Comparison of ENCODE assay signal across 1 cellular context in the genomic region with DNA sequence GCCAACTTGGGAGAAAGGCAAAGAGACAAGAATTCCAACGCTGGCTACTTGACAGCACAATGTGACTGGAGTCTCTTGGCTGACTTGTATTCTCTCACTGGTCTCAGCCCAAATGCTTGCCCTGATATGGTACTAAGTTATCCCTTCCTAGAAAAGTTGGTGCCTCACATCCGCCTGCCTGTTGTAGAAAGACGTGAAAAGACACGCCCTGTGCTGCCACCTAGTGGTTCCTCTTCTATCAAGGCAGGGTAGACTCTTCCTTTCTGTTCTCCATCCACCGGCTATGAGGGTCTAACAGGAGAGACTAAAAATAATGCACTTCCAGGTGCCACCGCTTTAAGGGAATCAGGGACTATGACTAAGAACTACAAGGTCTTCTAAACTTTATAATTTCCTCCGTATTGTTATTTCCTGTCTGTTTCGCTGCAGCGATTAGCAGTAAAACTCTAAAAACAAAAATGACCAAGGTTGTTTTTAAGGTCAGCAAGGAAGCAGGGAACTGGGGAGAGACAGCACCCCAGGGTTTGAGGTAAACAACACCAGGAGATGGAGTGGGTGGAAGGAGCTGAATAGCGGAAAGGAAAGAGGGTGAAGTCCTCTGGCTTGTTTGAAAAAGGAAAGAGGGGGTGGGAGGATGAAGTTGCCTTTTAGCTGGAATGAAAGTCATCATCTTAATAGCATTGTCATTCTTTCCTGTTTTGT.
TF ChIP-seq lines count a peak whose summit lies in the region.

No MANE protein-coding gene starts in this region.

TF ChIP-seq in K562, 482 proteins besides CTCF, POLR2A, EP300 and RAD21 (continued from another document and continues in another):
- TF ChIP-seq, protein P1, sequence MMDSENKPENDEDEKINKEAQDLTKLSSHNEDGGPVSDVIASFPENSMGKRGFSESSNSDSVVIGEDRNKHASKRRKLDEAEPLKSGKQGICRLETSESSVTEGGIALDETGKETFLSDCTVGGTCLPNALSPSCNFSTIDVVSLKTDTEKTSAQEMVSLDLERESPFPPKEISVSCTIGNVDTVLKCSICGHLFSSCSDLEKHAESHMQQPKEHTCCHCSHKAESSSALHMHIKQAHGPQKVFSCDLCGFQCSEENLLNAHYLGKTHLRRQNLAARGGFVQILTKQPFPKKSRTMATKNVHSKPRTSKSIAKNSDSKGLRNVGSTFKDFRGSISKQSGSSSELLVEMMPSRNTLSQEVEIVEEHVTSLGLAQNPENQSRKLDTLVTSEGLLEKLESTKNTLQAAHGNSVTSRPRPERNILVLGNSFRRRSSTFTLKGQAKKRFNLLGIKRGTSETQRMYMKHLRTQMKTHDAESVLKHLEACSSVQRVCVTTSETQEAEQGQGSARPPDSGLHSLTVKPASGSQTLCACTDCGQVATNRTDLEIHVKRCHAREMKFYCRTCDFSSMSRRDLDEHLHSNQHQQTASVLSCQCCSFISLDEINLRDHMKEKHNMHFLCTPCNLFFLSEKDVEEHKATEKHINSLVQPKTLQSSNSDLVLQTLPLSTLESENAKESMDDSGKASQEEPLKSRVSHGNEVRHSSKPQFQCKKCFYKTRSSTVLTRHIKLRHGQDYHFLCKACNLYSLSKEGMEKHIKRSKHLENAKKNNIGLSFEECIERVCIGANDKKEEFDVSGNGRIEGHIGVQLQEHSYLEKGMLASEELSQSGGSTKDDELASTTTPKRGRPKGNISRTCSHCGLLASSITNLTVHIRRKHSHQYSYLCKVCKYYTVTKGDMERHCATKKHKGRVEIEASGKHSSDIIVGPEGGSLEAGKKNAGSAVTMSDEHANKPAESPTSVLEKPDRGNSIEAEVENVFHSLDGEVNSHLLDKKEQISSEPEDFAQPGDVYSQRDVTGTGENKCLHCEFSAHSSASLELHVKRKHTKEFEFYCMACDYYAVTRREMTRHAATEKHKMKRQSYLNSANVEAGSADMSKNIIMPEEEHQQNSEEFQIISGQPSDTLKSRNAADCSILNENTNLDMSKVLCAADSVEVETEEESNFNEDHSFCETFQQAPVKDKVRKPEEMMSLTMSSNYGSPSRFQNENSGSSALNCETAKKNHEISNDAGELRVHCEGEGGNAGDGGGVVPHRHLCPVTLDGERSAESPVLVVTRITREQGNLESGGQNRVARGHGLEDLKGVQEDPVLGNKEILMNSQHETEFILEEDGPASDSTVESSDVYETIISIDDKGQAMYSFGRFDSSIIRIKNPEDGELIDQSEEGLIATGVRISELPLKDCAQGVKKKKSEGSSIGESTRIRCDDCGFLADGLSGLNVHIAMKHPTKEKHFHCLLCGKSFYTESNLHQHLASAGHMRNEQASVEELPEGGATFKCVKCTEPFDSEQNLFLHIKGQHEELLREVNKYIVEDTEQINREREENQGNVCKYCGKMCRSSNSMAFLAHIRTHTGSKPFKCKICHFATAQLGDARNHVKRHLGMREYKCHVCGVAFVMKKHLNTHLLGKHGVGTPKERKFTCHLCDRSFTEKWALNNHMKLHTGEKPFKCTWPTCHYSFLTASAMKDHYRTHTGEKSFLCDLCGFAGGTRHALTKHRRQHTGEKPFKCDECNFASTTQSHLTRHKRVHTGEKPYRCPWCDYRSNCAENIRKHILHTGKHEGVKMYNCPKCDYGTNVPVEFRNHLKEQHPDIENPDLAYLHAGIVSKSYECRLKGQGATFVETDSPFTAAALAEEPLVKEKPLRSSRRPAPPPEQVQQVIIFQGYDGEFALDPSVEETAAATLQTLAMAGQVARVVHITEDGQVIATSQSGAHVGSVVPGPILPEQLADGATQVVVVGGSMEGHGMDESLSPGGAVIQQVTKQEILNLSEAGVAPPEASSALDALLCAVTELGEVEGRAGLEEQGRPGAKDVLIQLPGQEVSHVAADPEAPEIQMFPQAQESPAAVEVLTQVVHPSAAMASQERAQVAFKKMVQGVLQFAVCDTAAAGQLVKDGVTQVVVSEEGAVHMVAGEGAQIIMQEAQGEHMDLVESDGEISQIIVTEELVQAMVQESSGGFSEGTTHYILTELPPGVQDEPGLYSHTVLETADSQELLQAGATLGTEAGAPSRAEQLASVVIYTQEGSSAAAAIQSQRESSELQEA (IDR thresholded peaks at IDR 0.05; ENCODE audit: low read depth): no peak
- TF ChIP-seq, protein P2, sequence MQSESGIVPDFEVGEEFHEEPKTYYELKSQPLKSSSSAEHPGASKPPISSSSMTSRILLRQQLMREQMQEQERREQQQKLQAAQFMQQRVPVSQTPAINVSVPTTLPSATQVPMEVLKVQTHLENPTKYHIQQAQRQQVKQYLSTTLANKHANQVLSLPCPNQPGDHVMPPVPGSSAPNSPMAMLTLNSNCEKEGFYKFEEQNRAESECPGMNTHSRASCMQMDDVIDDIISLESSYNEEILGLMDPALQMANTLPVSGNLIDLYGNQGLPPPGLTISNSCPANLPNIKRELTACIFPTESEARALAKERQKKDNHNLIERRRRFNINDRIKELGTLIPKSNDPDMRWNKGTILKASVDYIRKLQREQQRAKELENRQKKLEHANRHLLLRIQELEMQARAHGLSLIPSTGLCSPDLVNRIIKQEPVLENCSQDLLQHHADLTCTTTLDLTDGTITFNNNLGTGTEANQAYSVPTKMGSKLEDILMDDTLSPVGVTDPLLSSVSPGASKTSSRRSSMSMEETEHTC (IDR thresholded peaks at IDR 0.05): no peak
- TF ChIP-seq SMC3 (conservative IDR thresholded peaks at IDR 0.05; ENCODE audit: insufficient read depth, low read depth, low read length) (peak; percentile 84), EGR1 (conservative IDR thresholded peaks at IDR 0.05) (no peak), STAG1 (CRISPR knock-in tag; IDR thresholded peaks at IDR 0.05; ENCODE audit: borderline replicate concordance) (peak; percentile 56; the same call in 1 of the 2 replicates), MCM3 (IDR thresholded peaks at IDR 0.05) (no peak), SRF (CRISPR knock-in tag; IDR thresholded peaks at IDR 0.05) (peak in 1 of 2 experiments; percentile 88; a peak in 1 of 4 replicates), STAT5A (IDR thresholded peaks at IDR 0.05; ENCODE audit: borderline replicate concordance, low read length) (0 out of 2 replicates have a peak, but pooled peaks have one; percentile 9), MYC (IDR thresholded peaks at IDR 0.05; ENCODE audit: low read depth, low read length) (peak; percentile 22; the same call in 1 of the 2 replicates), MYC (CRISPR knock-in tag; IDR thresholded peaks at IDR 0.05; ENCODE audit: borderline replicate concordance, low read depth) (no peak), CXXC5 (CRISPR knock-in tag; IDR thresholded peaks at IDR 0.05) (0 out of 2 replicates have a peak, but pooled peaks have one; percentile 41), JUN (IDR thresholded peaks at IDR 0.05; ENCODE audit: borderline replicate concordance, low read depth, low read length) (0 out of 2 replicates have a peak, but pooled peaks have one; percentile 7), JUN (CRISPR knock-in tag; IDR thresholded peaks at IDR 0.05; ENCODE audit: borderline replicate concordance) (no peak), HIVEP1 (CRISPR knock-in tag; IDR thresholded peaks at IDR 0.05) (no peak), BRCA1 (IDR thresholded peaks at IDR 0.05) (no peak), BRCA1 (CRISPR knock-in tag; IDR thresholded peaks at IDR 0.05) (no peak), RCOR1 (IDR thresholded peaks at IDR 0.05; ENCODE audit: borderline replicate concordance in 1 of 2, low read depth in 2 of 2, low read length in 2 of 2) (peak in 1 of 2 experiments; percentile 56; a peak in 1 of 4 replicates), KLF10 (CRISPR knock-in tag; IDR thresholded peaks at IDR 0.05) (no peak), ZNF586 (CRISPR knock-in tag; conservative IDR thresholded peaks at IDR 0.05) (no peak), ATF1 (CRISPR knock-in tag; IDR thresholded peaks at IDR 0.05) (no peak), ATF1 (tag; IDR thresholded peaks at IDR 0.05) (0 out of 2 replicates have a peak, but pooled peaks have one; percentile 28), KAT2B (IDR thresholded peaks at IDR 0.05; ENCODE audit: low read depth, low read length) (no peak), C11orf30 (IDR thresholded peaks at IDR 0.05; ENCODE audit: low read depth) (no peak), ETV5 (CRISPR knock-in tag; IDR thresholded peaks at IDR 0.05; ENCODE audit: low read depth) (peak; percentile 77)
- TF ChIP-seq, protein P3, sequence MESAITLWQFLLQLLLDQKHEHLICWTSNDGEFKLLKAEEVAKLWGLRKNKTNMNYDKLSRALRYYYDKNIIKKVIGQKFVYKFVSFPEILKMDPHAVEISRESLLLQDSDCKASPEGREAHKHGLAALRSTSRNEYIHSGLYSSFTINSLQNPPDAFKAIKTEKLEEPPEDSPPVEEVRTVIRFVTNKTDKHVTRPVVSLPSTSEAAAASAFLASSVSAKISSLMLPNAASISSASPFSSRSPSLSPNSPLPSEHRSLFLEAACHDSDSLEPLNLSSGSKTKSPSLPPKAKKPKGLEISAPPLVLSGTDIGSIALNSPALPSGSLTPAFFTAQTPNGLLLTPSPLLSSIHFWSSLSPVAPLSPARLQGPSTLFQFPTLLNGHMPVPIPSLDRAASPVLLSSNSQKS (CRISPR knock-in tag; IDR thresholded peaks at IDR 0.05): no peak
- TF ChIP-seq, protein P4, sequence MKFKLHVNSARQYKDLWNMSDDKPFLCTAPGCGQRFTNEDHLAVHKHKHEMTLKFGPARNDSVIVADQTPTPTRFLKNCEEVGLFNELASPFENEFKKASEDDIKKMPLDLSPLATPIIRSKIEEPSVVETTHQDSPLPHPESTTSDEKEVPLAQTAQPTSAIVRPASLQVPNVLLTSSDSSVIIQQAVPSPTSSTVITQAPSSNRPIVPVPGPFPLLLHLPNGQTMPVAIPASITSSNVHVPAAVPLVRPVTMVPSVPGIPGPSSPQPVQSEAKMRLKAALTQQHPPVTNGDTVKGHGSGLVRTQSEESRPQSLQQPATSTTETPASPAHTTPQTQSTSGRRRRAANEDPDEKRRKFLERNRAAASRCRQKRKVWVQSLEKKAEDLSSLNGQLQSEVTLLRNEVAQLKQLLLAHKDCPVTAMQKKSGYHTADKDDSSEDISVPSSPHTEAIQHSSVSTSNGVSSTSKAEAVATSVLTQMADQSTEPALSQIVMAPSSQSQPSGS (CRISPR knock-in tag; IDR thresholded peaks at IDR 0.05): no peak
- TF ChIP-seq, protein P5, sequence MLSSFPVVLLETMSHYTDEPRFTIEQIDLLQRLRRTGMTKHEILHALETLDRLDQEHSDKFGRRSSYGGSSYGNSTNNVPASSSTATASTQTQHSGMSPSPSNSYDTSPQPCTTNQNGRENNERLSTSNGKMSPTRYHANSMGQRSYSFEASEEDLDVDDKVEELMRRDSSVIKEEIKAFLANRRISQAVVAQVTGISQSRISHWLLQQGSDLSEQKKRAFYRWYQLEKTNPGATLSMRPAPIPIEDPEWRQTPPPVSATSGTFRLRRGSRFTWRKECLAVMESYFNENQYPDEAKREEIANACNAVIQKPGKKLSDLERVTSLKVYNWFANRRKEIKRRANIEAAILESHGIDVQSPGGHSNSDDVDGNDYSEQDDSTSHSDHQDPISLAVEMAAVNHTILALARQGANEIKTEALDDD (IDR thresholded peaks at IDR 0.05): peak; percentile 70; the same call in 1 of the 2 replicates
- TF ChIP-seq, protein P6, sequence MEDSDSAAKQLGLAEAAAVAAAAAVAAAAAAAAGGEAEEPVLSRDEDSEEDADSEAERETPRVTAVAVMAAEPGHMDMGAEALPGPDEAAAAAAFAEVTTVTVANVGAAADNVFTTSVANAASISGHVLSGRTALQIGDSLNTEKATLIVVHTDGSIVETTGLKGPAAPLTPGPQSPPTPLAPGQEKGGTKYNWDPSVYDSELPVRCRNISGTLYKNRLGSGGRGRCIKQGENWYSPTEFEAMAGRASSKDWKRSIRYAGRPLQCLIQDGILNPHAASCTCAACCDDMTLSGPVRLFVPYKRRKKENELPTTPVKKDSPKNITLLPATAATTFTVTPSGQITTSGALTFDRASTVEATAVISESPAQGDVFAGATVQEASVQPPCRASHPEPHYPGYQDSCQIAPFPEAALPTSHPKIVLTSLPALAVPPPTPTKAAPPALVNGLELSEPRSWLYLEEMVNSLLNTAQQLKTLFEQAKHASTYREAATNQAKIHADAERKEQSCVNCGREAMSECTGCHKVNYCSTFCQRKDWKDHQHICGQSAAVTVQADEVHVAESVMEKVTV (CRISPR knock-in tag; IDR thresholded peaks at IDR 0.05): peak; percentile 89
- TF ChIP-seq, protein P7, sequence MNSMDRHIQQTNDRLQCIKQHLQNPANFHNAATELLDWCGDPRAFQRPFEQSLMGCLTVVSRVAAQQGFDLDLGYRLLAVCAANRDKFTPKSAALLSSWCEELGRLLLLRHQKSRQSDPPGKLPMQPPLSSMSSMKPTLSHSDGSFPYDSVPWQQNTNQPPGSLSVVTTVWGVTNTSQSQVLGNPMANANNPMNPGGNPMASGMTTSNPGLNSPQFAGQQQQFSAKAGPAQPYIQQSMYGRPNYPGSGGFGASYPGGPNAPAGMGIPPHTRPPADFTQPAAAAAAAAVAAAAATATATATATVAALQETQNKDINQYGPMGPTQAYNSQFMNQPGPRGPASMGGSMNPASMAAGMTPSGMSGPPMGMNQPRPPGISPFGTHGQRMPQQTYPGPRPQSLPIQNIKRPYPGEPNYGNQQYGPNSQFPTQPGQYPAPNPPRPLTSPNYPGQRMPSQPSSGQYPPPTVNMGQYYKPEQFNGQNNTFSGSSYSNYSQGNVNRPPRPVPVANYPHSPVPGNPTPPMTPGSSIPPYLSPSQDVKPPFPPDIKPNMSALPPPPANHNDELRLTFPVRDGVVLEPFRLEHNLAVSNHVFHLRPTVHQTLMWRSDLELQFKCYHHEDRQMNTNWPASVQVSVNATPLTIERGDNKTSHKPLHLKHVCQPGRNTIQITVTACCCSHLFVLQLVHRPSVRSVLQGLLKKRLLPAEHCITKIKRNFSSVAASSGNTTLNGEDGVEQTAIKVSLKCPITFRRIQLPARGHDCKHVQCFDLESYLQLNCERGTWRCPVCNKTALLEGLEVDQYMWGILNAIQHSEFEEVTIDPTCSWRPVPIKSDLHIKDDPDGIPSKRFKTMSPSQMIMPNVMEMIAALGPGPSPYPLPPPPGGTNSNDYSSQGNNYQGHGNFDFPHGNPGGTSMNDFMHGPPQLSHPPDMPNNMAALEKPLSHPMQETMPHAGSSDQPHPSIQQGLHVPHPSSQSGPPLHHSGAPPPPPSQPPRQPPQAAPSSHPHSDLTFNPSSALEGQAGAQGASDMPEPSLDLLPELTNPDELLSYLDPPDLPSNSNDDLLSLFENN (IDR thresholded peaks at IDR 0.05; ENCODE audit: low read depth in 2 of 2, low read length in 2 of 2): no peak
- TF ChIP-seq, protein P8, sequence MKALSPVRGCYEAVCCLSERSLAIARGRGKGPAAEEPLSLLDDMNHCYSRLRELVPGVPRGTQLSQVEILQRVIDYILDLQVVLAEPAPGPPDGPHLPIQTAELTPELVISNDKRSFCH (CRISPR knock-in tag; IDR thresholded peaks at IDR 0.05): no peak
- TF ChIP-seq, protein P8 (tag; IDR thresholded peaks at IDR 0.05): no peak
- TF ChIP-seq, protein P9, sequence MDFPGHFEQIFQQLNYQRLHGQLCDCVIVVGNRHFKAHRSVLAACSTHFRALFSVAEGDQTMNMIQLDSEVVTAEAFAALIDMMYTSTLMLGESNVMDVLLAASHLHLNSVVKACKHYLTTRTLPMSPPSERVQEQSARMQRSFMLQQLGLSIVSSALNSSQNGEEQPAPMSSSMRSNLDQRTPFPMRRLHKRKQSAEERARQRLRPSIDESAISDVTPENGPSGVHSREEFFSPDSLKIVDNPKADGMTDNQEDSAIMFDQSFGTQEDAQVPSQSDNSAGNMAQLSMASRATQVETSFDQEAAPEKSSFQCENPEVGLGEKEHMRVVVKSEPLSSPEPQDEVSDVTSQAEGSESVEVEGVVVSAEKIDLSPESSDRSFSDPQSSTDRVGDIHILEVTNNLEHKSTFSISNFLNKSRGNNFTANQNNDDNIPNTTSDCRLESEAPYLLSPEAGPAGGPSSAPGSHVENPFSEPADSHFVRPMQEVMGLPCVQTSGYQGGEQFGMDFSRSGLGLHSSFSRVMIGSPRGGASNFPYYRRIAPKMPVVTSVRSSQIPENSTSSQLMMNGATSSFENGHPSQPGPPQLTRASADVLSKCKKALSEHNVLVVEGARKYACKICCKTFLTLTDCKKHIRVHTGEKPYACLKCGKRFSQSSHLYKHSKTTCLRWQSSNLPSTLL (IDR thresholded peaks at IDR 0.05): no peak
